In the genomic region with DNA sequence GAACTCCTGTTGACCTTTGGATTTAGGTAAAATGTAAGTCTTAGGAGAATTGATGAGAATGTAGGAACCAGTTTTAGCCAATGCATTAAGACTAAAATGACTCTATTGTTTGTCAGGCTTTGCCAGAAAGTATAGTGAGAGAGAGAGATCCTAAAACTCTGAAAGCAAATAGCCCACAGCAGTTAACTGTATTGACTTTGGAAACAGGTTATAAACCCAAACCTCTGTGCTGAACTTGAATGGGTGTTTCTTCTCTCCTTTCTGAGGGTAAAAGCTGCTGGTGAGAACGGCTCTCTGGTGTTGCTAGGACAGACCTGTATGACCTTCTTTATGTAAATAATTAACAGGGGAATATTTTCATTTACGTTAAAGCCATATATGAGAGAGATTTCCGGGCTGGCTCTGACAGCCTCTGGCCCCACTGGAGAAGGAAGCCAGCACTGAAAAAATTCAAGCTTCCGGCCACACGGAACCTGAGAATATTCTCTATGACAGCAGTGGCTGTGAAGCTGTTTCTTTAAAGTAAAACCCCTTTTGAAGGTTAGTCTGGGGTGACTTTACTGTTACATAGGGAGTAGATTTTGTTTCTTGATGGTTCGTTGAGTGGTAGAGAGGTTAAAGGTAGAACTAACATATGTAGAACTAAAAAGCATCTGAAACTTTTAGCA, we compare ENCODE assay signal across 1 cellular context.
TF ChIP-seq lines count a peak whose summit lies in the region.

No MANE protein-coding gene starts in this region.

TF ChIP-seq in GM12878, 131 proteins besides CTCF, POLR2A, EP300 and RAD21 (continued from another document and continues in another):
- TF ChIP-seq, protein P1, sequence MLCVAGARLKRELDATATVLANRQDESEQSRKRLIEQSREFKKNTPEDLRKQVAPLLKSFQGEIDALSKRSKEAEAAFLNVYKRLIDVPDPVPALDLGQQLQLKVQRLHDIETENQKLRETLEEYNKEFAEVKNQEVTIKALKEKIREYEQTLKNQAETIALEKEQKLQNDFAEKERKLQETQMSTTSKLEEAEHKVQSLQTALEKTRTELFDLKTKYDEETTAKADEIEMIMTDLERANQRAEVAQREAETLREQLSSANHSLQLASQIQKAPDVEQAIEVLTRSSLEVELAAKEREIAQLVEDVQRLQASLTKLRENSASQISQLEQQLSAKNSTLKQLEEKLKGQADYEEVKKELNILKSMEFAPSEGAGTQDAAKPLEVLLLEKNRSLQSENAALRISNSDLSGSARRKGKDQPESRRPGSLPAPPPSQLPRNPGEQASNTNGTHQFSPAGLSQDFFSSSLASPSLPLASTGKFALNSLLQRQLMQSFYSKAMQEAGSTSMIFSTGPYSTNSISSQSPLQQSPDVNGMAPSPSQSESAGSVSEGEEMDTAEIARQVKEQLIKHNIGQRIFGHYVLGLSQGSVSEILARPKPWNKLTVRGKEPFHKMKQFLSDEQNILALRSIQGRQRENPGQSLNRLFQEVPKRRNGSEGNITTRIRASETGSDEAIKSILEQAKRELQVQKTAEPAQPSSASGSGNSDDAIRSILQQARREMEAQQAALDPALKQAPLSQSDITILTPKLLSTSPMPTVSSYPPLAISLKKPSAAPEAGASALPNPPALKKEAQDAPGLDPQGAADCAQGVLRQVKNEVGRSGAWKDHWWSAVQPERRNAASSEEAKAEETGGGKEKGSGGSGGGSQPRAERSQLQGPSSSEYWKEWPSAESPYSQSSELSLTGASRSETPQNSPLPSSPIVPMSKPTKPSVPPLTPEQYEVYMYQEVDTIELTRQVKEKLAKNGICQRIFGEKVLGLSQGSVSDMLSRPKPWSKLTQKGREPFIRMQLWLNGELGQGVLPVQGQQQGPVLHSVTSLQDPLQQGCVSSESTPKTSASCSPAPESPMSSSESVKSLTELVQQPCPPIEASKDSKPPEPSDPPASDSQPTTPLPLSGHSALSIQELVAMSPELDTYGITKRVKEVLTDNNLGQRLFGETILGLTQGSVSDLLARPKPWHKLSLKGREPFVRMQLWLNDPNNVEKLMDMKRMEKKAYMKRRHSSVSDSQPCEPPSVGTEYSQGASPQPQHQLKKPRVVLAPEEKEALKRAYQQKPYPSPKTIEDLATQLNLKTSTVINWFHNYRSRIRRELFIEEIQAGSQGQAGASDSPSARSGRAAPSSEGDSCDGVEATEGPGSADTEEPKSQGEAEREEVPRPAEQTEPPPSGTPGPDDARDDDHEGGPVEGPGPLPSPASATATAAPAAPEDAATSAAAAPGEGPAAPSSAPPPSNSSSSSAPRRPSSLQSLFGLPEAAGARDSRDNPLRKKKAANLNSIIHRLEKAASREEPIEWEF (IDR thresholded peaks at IDR 0.05; ENCODE audit: insufficient replicate concordance, low read depth, low read length) = peak; percentile 82
- TF ChIP-seq, protein P2, sequence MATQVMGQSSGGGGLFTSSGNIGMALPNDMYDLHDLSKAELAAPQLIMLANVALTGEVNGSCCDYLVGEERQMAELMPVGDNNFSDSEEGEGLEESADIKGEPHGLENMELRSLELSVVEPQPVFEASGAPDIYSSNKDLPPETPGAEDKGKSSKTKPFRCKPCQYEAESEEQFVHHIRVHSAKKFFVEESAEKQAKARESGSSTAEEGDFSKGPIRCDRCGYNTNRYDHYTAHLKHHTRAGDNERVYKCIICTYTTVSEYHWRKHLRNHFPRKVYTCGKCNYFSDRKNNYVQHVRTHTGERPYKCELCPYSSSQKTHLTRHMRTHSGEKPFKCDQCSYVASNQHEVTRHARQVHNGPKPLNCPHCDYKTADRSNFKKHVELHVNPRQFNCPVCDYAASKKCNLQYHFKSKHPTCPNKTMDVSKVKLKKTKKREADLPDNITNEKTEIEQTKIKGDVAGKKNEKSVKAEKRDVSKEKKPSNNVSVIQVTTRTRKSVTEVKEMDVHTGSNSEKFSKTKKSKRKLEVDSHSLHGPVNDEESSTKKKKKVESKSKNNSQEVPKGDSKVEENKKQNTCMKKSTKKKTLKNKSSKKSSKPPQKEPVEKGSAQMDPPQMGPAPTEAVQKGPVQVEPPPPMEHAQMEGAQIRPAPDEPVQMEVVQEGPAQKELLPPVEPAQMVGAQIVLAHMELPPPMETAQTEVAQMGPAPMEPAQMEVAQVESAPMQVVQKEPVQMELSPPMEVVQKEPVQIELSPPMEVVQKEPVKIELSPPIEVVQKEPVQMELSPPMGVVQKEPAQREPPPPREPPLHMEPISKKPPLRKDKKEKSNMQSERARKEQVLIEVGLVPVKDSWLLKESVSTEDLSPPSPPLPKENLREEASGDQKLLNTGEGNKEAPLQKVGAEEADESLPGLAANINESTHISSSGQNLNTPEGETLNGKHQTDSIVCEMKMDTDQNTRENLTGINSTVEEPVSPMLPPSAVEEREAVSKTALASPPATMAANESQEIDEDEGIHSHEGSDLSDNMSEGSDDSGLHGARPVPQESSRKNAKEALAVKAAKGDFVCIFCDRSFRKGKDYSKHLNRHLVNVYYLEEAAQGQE (IDR thresholded peaks at IDR 0.05; ENCODE audit: low read depth, low read length) = no peak
- TF ChIP-seq CBFB (IDR thresholded peaks at IDR 0.05; ENCODE audit: low read depth) (0 out of 2 replicates have a peak, but pooled peaks have one; percentile 22), RBBP5 (conservative IDR thresholded peaks at IDR 0.05) (no peak), SMC3 (IDR thresholded peaks at IDR 0.05; ENCODE audit: borderline replicate concordance, low read length) (no peak), ZNF274 (IDR thresholded peaks at IDR 0.05; ENCODE audit: insufficient read depth, insufficient read length) (no peak), ESRRA (IDR thresholded peaks at IDR 0.05; ENCODE audit: low read length) (no peak), HCFC1 (IDR thresholded peaks at IDR 0.05; ENCODE audit: low read length) (no peak), EGR1 (IDR thresholded peaks at IDR 0.05; ENCODE audit: borderline replicate concordance in 1 of 2, low read depth in 2 of 2, low read length in 2 of 2) (no peak), TAF1 (IDR thresholded peaks at IDR 0.05; ENCODE audit: borderline replicate concordance, low read depth, low read length) (0 out of 2 replicates have a peak, but pooled peaks have one; percentile 20), MTA2 (IDR thresholded peaks at IDR 0.05; ENCODE audit: low read depth) (no peak; the same call in 1 of the 2 replicates), GABPA (IDR thresholded peaks at IDR 0.05; ENCODE audit: low read depth) (peak; percentile 31; the same call in 1 of the 2 replicates), RCOR1 (conservative IDR thresholded peaks at IDR 0.05; ENCODE audit: low read depth, low read length) (no peak), NR2C1 (IDR thresholded peaks at IDR 0.05) (peak; percentile 25; the same call in 1 of the 2 replicates), MEF2B (IDR thresholded peaks at IDR 0.05; ENCODE audit: partially characterized antibody, poor library complexity, severe bottlenecking) (no peak), KDM1A (IDR thresholded peaks at IDR 0.05; ENCODE audit: borderline replicate concordance) (no peak), PAX8 (IDR thresholded peaks at IDR 0.05) (0 out of 2 replicates have a peak, but pooled peaks have one; percentile 69), YY1 (IDR thresholded peaks at IDR 0.05; ENCODE audit: low read depth, low read length) (no peak), DPF2 (IDR thresholded peaks at IDR 0.05) (no peak), BHLHE40 (IDR thresholded peaks at IDR 0.05; ENCODE audit: borderline replicate concordance in 1 of 2, low read depth in 2 of 2, low read length in 1 of 2) (0 out of 4 replicates have a peak, but pooled peaks of 1 of the 2 experiments have one; percentile 6), NR2C2 (IDR thresholded peaks at IDR 0.05; ENCODE audit: borderline replicate concordance, control insufficient read depth, insufficient read length, low read depth) (no peak), SRF (IDR thresholded peaks at IDR 0.05; ENCODE audit: low read depth in 2 of 2, low read length in 2 of 2) (peak; percentile 82 to 98), POLR2AphosphoS5 (IDR thresholded peaks at IDR 0.05; ENCODE audit: low read length) (peak; percentile 79), RELA (IDR thresholded peaks at IDR 0.05; ENCODE audit: borderline replicate concordance, partially characterized antibody) (peak; percentile 9), SPI1 (IDR thresholded peaks at IDR 0.05; ENCODE audit: borderline replicate concordance, insufficient read depth, low read depth, low read length) (0 out of 2 replicates have a peak, but pooled peaks have one; percentile 16), YBX1 (IDR thresholded peaks at IDR 0.05) (no peak), BACH1 (IDR thresholded peaks at IDR 0.05; ENCODE audit: borderline replicate concordance) (no peak), NRF1 (conservative IDR thresholded peaks at IDR 0.05; ENCODE audit: low read depth, low read length) (no peak), EZH2 (IDR thresholded peaks at IDR 0.05; ENCODE audit: borderline replicate concordance, control insufficient read depth, low read depth, low read length) (no peak), ZNF384 (IDR thresholded peaks at IDR 0.05; ENCODE audit: borderline replicate concordance, low read depth, low read length) (no peak), MXI1 (IDR thresholded peaks at IDR 0.05; ENCODE audit: low read depth, low read length) (no peak; the same call in 1 of the 2 replicates), SMARCA5 (IDR thresholded peaks at IDR 0.05) (peak; percentile 13; the same call in 1 of the 2 replicates), CHD4 (IDR thresholded peaks at IDR 0.05) (no peak), NFIC (IDR thresholded peaks at IDR 0.05; ENCODE audit: low read depth, low read length) (peak; percentile 50; the same call in 1 of the 2 replicates)
- TF ChIP-seq, protein P3, sequence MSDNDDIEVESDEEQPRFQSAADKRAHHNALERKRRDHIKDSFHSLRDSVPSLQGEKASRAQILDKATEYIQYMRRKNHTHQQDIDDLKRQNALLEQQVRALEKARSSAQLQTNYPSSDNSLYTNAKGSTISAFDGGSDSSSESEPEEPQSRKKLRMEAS (IDR thresholded peaks at IDR 0.05; ENCODE audit: low read depth, low read length) = no peak
- TF ChIP-seq, protein P4, sequence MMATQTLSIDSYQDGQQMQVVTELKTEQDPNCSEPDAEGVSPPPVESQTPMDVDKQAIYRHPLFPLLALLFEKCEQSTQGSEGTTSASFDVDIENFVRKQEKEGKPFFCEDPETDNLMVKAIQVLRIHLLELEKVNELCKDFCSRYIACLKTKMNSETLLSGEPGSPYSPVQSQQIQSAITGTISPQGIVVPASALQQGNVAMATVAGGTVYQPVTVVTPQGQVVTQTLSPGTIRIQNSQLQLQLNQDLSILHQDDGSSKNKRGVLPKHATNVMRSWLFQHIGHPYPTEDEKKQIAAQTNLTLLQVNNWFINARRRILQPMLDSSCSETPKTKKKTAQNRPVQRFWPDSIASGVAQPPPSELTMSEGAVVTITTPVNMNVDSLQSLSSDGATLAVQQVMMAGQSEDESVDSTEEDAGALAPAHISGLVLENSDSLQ (IDR thresholded peaks at IDR 0.05) = no peak
- TF ChIP-seq, protein P5, sequence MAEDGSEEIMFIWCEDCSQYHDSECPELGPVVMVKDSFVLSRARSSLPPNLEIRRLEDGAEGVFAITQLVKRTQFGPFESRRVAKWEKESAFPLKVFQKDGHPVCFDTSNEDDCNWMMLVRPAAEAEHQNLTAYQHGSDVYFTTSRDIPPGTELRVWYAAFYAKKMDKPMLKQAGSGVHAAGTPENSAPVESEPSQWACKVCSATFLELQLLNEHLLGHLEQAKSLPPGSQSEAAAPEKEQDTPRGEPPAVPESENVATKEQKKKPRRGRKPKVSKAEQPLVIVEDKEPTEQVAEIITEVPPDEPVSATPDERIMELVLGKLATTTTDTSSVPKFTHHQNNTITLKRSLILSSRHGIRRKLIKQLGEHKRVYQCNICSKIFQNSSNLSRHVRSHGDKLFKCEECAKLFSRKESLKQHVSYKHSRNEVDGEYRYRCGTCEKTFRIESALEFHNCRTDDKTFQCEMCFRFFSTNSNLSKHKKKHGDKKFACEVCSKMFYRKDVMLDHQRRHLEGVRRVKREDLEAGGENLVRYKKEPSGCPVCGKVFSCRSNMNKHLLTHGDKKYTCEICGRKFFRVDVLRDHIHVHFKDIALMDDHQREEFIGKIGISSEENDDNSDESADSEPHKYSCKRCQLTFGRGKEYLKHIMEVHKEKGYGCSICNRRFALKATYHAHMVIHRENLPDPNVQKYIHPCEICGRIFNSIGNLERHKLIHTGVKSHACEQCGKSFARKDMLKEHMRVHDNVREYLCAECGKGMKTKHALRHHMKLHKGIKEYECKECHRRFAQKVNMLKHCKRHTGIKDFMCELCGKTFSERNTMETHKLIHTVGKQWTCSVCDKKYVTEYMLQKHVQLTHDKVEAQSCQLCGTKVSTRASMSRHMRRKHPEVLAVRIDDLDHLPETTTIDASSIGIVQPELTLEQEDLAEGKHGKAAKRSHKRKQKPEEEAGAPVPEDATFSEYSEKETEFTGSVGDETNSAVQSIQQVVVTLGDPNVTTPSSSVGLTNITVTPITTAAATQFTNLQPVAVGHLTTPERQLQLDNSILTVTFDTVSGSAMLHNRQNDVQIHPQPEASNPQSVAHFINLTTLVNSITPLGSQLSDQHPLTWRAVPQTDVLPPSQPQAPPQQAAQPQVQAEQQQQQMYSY (CRISPR knock-in tag; IDR thresholded peaks at IDR 0.05) = no peak
- TF ChIP-seq, protein P6, sequence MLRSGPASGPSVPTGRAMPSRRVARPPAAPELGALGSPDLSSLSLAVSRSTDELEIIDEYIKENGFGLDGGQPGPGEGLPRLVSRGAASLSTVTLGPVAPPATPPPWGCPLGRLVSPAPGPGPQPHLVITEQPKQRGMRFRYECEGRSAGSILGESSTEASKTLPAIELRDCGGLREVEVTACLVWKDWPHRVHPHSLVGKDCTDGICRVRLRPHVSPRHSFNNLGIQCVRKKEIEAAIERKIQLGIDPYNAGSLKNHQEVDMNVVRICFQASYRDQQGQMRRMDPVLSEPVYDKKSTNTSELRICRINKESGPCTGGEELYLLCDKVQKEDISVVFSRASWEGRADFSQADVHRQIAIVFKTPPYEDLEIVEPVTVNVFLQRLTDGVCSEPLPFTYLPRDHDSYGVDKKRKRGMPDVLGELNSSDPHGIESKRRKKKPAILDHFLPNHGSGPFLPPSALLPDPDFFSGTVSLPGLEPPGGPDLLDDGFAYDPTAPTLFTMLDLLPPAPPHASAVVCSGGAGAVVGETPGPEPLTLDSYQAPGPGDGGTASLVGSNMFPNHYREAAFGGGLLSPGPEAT (IDR thresholded peaks at IDR 0.05; ENCODE audit: low read depth) = peak; percentile 35; the same call in 1 of the 2 replicates
- TF ChIP-seq, protein P7, sequence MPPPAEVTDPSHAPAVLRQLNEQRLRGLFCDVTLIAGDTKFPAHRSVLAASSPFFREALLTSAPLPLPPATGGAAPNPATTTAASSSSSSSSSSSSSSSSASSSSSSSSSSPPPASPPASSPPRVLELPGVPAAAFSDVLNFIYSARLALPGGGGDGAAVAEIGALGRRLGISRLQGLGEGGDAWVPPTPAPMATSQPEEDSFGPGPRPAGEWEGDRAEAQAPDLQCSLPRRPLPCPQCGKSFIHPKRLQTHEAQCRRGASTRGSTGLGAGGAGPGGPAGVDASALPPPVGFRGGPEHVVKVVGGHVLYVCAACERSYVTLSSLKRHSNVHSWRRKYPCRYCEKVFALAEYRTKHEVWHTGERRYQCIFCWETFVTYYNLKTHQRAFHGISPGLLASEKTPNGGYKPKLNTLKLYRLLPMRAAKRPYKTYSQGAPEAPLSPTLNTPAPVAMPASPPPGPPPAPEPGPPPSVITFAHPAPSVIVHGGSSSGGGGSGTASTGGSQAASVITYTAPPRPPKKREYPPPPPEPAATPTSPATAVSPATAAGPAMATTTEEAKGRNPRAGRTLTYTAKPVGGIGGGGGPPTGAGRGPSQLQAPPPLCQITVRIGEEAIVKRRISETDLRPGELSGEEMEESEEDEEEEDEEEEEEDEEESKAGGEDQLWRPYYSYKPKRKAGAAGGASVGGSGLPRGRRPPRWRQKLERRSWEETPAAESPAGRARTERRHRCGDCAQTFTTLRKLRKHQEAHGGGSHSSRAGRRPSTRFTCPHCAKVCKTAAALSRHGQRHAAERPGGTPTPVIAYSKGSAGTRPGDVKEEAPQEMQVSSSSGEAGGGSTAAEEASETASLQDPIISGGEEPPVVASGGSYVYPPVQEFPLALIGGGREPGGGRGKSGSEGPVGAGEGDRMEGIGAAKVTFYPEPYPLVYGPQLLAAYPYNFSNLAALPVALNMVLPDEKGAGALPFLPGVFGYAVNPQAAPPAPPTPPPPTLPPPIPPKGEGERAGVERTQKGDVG (CRISPR knock-in tag; IDR thresholded peaks at IDR 0.05) = 0 out of 2 replicates have a peak, but pooled peaks have one; percentile 51
